24 cellular contexts compared by ENCODE assay signal in the genomic region with DNA sequence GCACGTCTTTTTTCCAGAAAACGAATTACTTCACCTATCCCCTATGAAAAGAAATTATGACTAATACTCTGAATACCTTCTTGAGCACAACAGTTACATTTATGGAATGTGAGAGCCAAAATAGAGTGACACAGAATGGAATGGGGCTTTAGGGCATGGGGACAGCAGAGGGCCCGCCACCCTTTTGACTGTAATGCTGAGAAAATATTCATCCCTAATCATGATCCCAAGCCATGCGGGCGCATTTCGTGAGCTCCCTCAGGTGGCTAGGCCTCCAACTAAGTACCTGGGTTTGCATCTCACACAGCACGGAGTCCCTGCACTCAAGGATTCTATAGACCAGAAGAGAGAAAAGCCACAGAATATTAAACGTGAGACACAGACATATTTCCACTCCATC.
"Had no signal": no experiment of that assay in that cellular context is flagged by ENCODE, and none has a peak within 500 bp of the region (broad histone marks: within the 10 kb centered on the region; RNA-seq: fewer than 3 reads in every experiment).

No MANE protein-coding gene starts in this region.

- H3K27me3 ChIP-seq: colonic mucosa, esophagus muscularis mucosa, esophagus squamous epithelium, gastrocnemius medialis, gastroesophageal sphincter had no signal

- H3K36me3 ChIP-seq: colonic mucosa, esophagus muscularis mucosa, esophagus squamous epithelium, gastrocnemius medialis, gastroesophageal sphincter, heart left ventricle, heart right ventricle had no signal

- H3K9me3 ChIP-seq: colonic mucosa, esophagus muscularis mucosa, esophagus squamous epithelium, gastrocnemius medialis, gastroesophageal sphincter, heart left ventricle had no signal

- H3K27ac ChIP-seq: colonic mucosa, coronary artery, dorsolateral prefrontal cortex, epithelial cell of prostate, esophagus muscularis mucosa, esophagus squamous epithelium, foreskin keratinocyte, gastrocnemius medialis, gastroesophageal sphincter, heart left ventricle, heart right ventricle had no signal

- DNase-seq: colonic mucosa; cortex of kidney; dermis blood vessel endothelial cell; dorsolateral prefrontal cortex; effector CD4-positive, alpha-beta T cell; effector CD8-positive, alpha-beta T cell; effector memory CD4-positive, alpha-beta T cell; effector memory CD8-positive, alpha-beta T cell; endodermal cell; erythroblast; esophagus squamous epithelium; foreskin fibroblast; foreskin keratinocyte; foreskin melanocyte; gastrocnemius medialis; glutamatergic neuron; head of caudate nucleus; heart left ventricle; heart right ventricle had no signal

- ATAC-seq: effector memory CD8-positive, alpha-beta T cell; esophagus mucosa; foreskin keratinocyte; gastrocnemius medialis; gastroesophageal sphincter; heart left ventricle; heart right ventricle had no signal

- H3K4me1 ChIP-seq: colonic mucosa, esophagus muscularis mucosa, esophagus squamous epithelium, foreskin keratinocyte, gastrocnemius medialis, gastroesophageal sphincter, heart left ventricle, heart right ventricle had no signal

- H3K4me3 ChIP-seq: colonic mucosa, coronary artery, dorsolateral prefrontal cortex, esophagus muscularis mucosa, esophagus squamous epithelium, gastrocnemius medialis, gastroesophageal sphincter, heart left ventricle, heart right ventricle had no signal
